10 cellular contexts compared by ENCODE assay signal in genomic region chr4:73603307-73603710, GRCh38.
DNase-seq lines count a peak whose midpoint lies in the region; ATAC-seq and TF ChIP-seq lines count a peak whose summit lies in the region.
"Had no signal": no experiment of that assay in that cellular context is flagged by ENCODE, and none has a peak within 500 bp of the region (broad histone marks: within the 10 kb centered on the region; RNA-seq: fewer than 3 reads in every experiment).

No MANE protein-coding gene starts in this region.

- H3K36me3 Mint-ChIP-seq in nephron progenitor cell (ENCODE audit: low read depth): no peaks in the 10 kb centered on the region

- H3K9me3 Mint-ChIP-seq in nephron progenitor cell: no peaks in the 10 kb centered on the region
- H3K9me3 Mint-ChIP-seq: activated CD4-positive, alpha-beta T cell treated with anti-CD3 and anti-CD28 coated beads, Interleukin-2, amount 10 ng/mL, durations not matched to agents 7 days and 5 days; endodermal cell had no signal

- peaks cover 8% of the 10 kb centered on the region for H3K27me3 Mint-ChIP-seq in nephron progenitor cell (ENCODE audit: low read depth, poor library complexity)

- no peak overlapping the region for H3K27ac Mint-ChIP-seq in nephron progenitor cell
- H3K27ac Mint-ChIP-seq: activated CD4-positive, alpha-beta T cell treated with anti-CD3 and anti-CD28 coated beads, Interleukin-2, amount 10 ng/mL, durations not matched to agents 7 days and 5 days; endodermal cell had no signal

- peaks cover 10% of the 10 kb centered on the region for H3K4me1 Mint-ChIP-seq in nephron progenitor cell

- ATAC-seq in HG02588 (IDR thresholded peaks at IDR 0.05; ENCODE audit: unreplicated experiment): peak; percentile 40

- peak; percentile 28 for DNase-seq in DMS53 treated with DMSO at 0.1 percent for 48 hours (lab: John Stamatoyannopoulos, UW; ENCODE audit: unreplicated experiment)
- peak; percentile 74 for DNase-seq in NOMO-1 treated with DMSO at 0.1 percent for 48 hours (lab: John Stamatoyannopoulos, UW; ENCODE audit: unreplicated experiment)
- DNase-seq in kidney tubule cell (ENCODE audit: low spot score): peak; percentile 80
- no peak for DNase-seq in activated T-cell treated with anti-CD3 and anti-CD28 coated beads, Interleukin-2, amount 50 U/mL, for 48 hours
- no peak for DNase-seq in T1000 (lab: John Stamatoyannopoulos, UW)
- DNase-seq in nephron progenitor cell: no peak
- no peak for DNase-seq in NCI-H2227 treated with DMSO at 0.1 percent for 48 hours (lab: John Stamatoyannopoulos, UW)
- DNase-seq: activated CD4-positive, alpha-beta T cell treated with anti-CD3 and anti-CD28 coated beads, Interleukin-2, amount 10 ng/mL, durations not matched to agents 7 days and 5 days; endodermal cell had no signal

- TF ChIP-seq CTCF in nephron progenitor cell (IDR thresholded peaks at IDR 0.05): no peak

- no peak overlapping the region for H3K4me3 Mint-ChIP-seq in nephron progenitor cell
- H3K4me3 Mint-ChIP-seq: activated CD4-positive, alpha-beta T cell treated with anti-CD3 and anti-CD28 coated beads, Interleukin-2, amount 10 ng/mL, durations not matched to agents 7 days and 5 days; endodermal cell had no signal

Comparison
In these comparisons a context has a peak if more than half of its experiments do, and no peak if none do; other contexts are left out.
1. DNase-seq: peak in DMS53 treated with DMSO at 0.1 percent for 48 hours (single experiment), NOMO-1 treated with DMSO at 0.1 percent for 48 hours (single experiment) and kidney tubule cell (single experiment); none in activated T-cell treated with anti-CD3 and anti-CD28 coated beads, Interleukin-2, amount 50 U/mL, for 48 hours (0 of 2), T1000 (single experiment), nephron progenitor cell (single experiment) and NCI-H2227 treated with DMSO at 0.1 percent for 48 hours (single experiment).